Comparison of ENCODE assay signal across 1 cellular context in the genomic region with DNA sequence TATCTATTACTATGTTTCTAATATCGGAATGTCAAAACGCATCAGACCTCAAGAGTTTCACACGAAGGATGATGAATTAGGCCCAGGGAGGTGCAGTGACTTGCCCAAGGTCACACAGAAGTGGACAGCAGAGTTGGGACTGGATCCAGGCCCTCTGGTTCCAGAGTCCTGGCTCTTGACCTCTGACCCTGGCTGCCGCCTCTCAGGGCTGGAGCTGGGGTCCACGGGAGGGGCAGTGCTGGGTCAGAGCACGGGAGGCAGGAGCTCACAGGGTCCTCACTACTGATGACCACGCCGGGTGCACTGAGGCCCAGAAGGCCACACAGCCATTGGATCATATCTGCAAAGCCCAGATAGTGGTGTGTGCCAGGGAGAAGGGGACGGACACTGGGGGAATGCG.
TF ChIP-seq lines count a peak whose summit lies in the region.

No MANE protein-coding gene starts in this region.

TF ChIP-seq in K562, 482 proteins besides CTCF, POLR2A, EP300 and RAD21:
- TF ChIP-seq NR2C1 (IDR thresholded peaks at IDR 0.05) = 0 out of 2 replicates have a peak, but pooled peaks have one; percentile 12
- TF ChIP-seq NR2C1 (tag; IDR thresholded peaks at IDR 0.05) = no peak
- TF ChIP-seq PRPF4 (IDR thresholded peaks at IDR 0.05; ENCODE audit: insufficient read depth, low read depth, low read length, poor library complexity, severe bottlenecking) = no peak
- TF ChIP-seq GATAD2B (IDR thresholded peaks at IDR 0.05; ENCODE audit: borderline replicate concordance) = no peak
TF ChIP-seq in K562: peak in this region for 1.
